Comparison of ENCODE assay signal across 9 cellular contexts in genomic region chrX:20382518-20383291, GRCh38.
DNase-seq lines count a peak whose midpoint lies in the region; ATAC-seq and TF ChIP-seq lines count a peak whose summit lies in the region.
"Had no signal": no experiment of that assay in that cellular context is flagged by ENCODE, and none has a peak within 500 bp of the region (broad histone marks: within the 10 kb centered on the region; RNA-seq: fewer than 3 reads in every experiment).

No MANE protein-coding gene starts in this region.

- TF ChIP-seq CTCF in mucosa of descending colon (IDR thresholded peaks at IDR 0.05) (no peak), GM10266 (IDR thresholded peaks at IDR 0.05; ENCODE audit: control insufficient read depth, insufficient read depth, low read depth, missing control alignments) (no peak), glutamatergic neuron (IDR thresholded peaks at IDR 0.05; ENCODE audit: partially characterized antibody, unreplicated experiment) (no peak)

- peaks cover 2% of the 10 kb centered on the region for H3K36me3 Mint-ChIP-seq in T-helper 2 cell treated with Interferon-gamma antibody and Interleukin-4, amounts not matched to agents 5 μg/mL and 100 μg/mL, for 36 hours (ENCODE audit: low read depth)
- H3K36me3 Mint-ChIP-seq in glutamatergic neuron (ENCODE audit: unreplicated experiment): no peaks in the 10 kb centered on the region

- H3K4me3 Mint-ChIP-seq in T-helper 2 cell treated with Interferon-gamma antibody and Interleukin-4, amounts not matched to agents 5 μg/mL and 100 μg/mL, for 36 hours: peak overlapping the region; percentile 62
- H3K4me3 Mint-ChIP-seq in glutamatergic neuron (ENCODE audit: unreplicated experiment): no peak overlapping the region

- no peaks in the 10 kb centered on the region for H3K9me3 ChIP-seq in mucosa of descending colon

- intact Hi-C loops in mucosa of descending colon (cut with DNase I, micrococcal nuclease): no loop called here

- H3K27me3 Mint-ChIP-seq in T-helper 2 cell treated with Interferon-gamma antibody and Interleukin-4, amounts not matched to agents 5 μg/mL and 100 μg/mL, for 36 hours (ENCODE audit: low read depth): no peaks in the 10 kb centered on the region
- H3K27me3 Mint-ChIP-seq in glutamatergic neuron (ENCODE audit: unreplicated experiment): no peaks in the 10 kb centered on the region

- H3K4me1 ChIP-seq in mucosa of descending colon (ENCODE audit: low read depth): no peaks in the 10 kb centered on the region

- H3K9me3 Mint-ChIP-seq in T-helper 2 cell treated with Interferon-gamma antibody and Interleukin-4, amounts not matched to agents 5 μg/mL and 100 μg/mL, for 36 hours: no peaks in the 10 kb centered on the region
- no peaks in the 10 kb centered on the region for H3K9me3 Mint-ChIP-seq in glutamatergic neuron (ENCODE audit: unreplicated experiment)

- peak; percentile 42 for ATAC-seq in GM18519 (IDR thresholded peaks at IDR 0.05; ENCODE audit: low FRiP score, unreplicated experiment)
- peak; percentile 66 for ATAC-seq in HG02798 (IDR thresholded peaks at IDR 0.05; ENCODE audit: poor library complexity, unreplicated experiment)
- ATAC-seq in mucosa of descending colon: peak; percentile 43

- DNase-seq in T-helper 2 cell treated with Interferon-gamma antibody and Interleukin-4, amounts not matched to agents 5 μg/mL and 100 μg/mL, for 36 hours (ENCODE audit: low spot score): peak; percentile 43
- no peak for DNase-seq in mucosa of descending colon
- DNase-seq in GM10266 (ENCODE audit: extremely low spot score): no peak
- no peak for DNase-seq in inferior parietal cortex (ENCODE audit: extremely low spot score)
- no peak for DNase-seq in NCI-H128 (lab: John Stamatoyannopoulos, UW; ENCODE audit: unreplicated experiment)
- no peak for DNase-seq in glutamatergic neuron
- DNase-seq: substantia nigra had no signal

- peaks cover 25% of the 10 kb centered on the region for H3K4me1 Mint-ChIP-seq in T-helper 2 cell treated with Interferon-gamma antibody and Interleukin-4, amounts not matched to agents 5 μg/mL and 100 μg/mL, for 36 hours (ENCODE audit: low read depth)
- H3K4me1 Mint-ChIP-seq in glutamatergic neuron (ENCODE audit: low read depth, unreplicated experiment): no peaks in the 10 kb centered on the region

- H3K27ac Mint-ChIP-seq in T-helper 2 cell treated with Interferon-gamma antibody and Interleukin-4, amounts not matched to agents 5 μg/mL and 100 μg/mL, for 36 hours: peak overlapping the region; percentile 80
- H3K27ac Mint-ChIP-seq in glutamatergic neuron (ENCODE audit: unreplicated experiment): no peak overlapping the region

- H3K36me3 ChIP-seq in mucosa of descending colon (ENCODE audit: low read depth): no peaks in the 10 kb centered on the region

- H3K4me3 ChIP-seq in mucosa of descending colon: no peak overlapping the region
